Comparison of ENCODE assay signal across 14 cellular contexts in genomic region chr19:38663156-38663651, GRCh38. TPM values are rescaled to one million over a fixed set of nuclear protein-coding genes. Genes with fewer than 3 reads are reported as not detected.
DNase-seq lines count a peak whose midpoint lies in the region; ATAC-seq, FAIRE-seq and TF ChIP-seq lines count a peak whose summit lies in the region.
"Had no signal": no experiment of that assay in that cellular context is flagged by ENCODE, and none has a peak within 500 bp of the region (broad histone marks: within the 10 kb centered on the region; RNA-seq: fewer than 3 reads in every experiment).

No MANE protein-coding gene starts in this region.

- H3K27ac ChIP-seq in A673 (ENCODE audit: low read depth, low read length, poor library complexity, severe bottlenecking): peak overlapping the region; percentile 60
- peak overlapping the region; percentile 88 for H3K27ac ChIP-seq in right cardiac atrium (ENCODE audit: low read length)

- POLR2A ChIA-PET in A673 (lab: Charles Lee; ENCODE audit: low non-redundant PET) (no interaction called here), activated B cell treated with CpG ODN at 0.5 μM for 24 hours (lab: Charles Lee) (no interaction called here)

- peaks cover 13% of the 10 kb centered on the region for H3K36me3 Mint-ChIP-seq in activated B cell treated with CpG ODN at 0.5 μM for 24 hours (ENCODE audit: low read depth)
- peaks cover 7% of the 10 kb centered on the region for H3K36me3 Mint-ChIP-seq in progenitor cell of endocrine pancreas (ENCODE audit: insufficient read depth)

- 64% methylated on average over 22 of the region's 22 CpGs for WGBS in right cardiac atrium

- intact Hi-C loops in A673 (cut with micrococcal nuclease; ENCODE audit: unreplicated experiment): no loop called here
- intact Hi-C loops in activated B cell treated with CpG ODN at 0.5 μM for 24 hours (cut with micrococcal nuclease): no loop called here
- intact Hi-C loops in right cardiac atrium (cut with DNase I): no loop called here

- H3K27ac Mint-ChIP-seq in activated B cell treated with CpG ODN at 0.5 μM for 24 hours: peak overlapping the region; percentile 59
- H3K27ac Mint-ChIP-seq in progenitor cell of endocrine pancreas: peak overlapping the region; percentile 95
- H3K27ac Mint-ChIP-seq: activated naive CD8-positive, alpha-beta T cell had no signal

- FAIRE-seq in GM19239 (lab: Jason Lieb, UNC): no peak

- H3K27me3 Mint-ChIP-seq in activated B cell treated with CpG ODN at 0.5 μM for 24 hours (no peaks in the 10 kb centered on the region), progenitor cell of endocrine pancreas (no peaks in the 10 kb centered on the region)
- H3K27me3 Mint-ChIP-seq: activated CD4-positive, alpha-beta T cell treated with anti-CD3 and anti-CD28 coated beads, Interleukin-2, amount 10 ng/mL, durations not matched to agents 7 days and 5 days had no signal

- CTCF ChIA-PET in A673 (lab: Charles Lee) (no interaction called here), activated B cell treated with CpG ODN at 0.5 μM for 24 hours (lab: Charles Lee) (no interaction called here)

- H3K9me3 ChIP-seq in A673 (ENCODE audit: low read depth, low read length, poor library complexity, severe bottlenecking): no peaks in the 10 kb centered on the region
- H3K9me3 ChIP-seq in right cardiac atrium (ENCODE audit: control insufficient read depth, low read length): no peaks in the 10 kb centered on the region

- ATAC-seq in activated B cell treated with CpG ODN at 0.5 μM for 24 hours (ENCODE audit: low read depth): no peak
- no peak for ATAC-seq in right cardiac atrium
- ATAC-seq: esophagus mucosa had no signal

- H3K9me3 Mint-ChIP-seq in activated B cell treated with CpG ODN at 0.5 μM for 24 hours (no peaks in the 10 kb centered on the region), progenitor cell of endocrine pancreas (ENCODE audit: low read depth) (no peaks in the 10 kb centered on the region)
- H3K9me3 Mint-ChIP-seq: activated CD4-positive, alpha-beta T cell treated with anti-CD3 and anti-CD28 coated beads, Interleukin-2, amount 10 ng/mL, durations not matched to agents 7 days and 5 days had no signal

- DNase-seq in A673 (ENCODE audit: low spot score): no peak
- DNase-seq in activated B cell treated with CpG ODN at 0.5 μM for 24 hours: no peak
- peak in 1 of 3 donors; percentile 55 for DNase-seq in right cardiac atrium
- DNase-seq in progenitor cell of endocrine pancreas (ENCODE audit: low spot score, unreplicated experiment): no peak
- no peak for DNase-seq in GM19239 (ENCODE audit: insufficient read length, low spot score)
- DNase-seq in AG08395 (ENCODE audit: low spot score): no peak
- no peak for DNase-seq in G401 (ENCODE audit: low spot score)
- DNase-seq in NCI-H2107 treated with DMSO at 0.1 percent for 48 hours (lab: John Stamatoyannopoulos, UW; ENCODE audit: unreplicated experiment): no peak
- DNase-seq: activated CD4-positive, alpha-beta T cell treated with anti-CD3 and anti-CD28 coated beads, Interleukin-2, amount 10 ng/mL, durations not matched to agents 7 days and 5 days; NCI-H2029 treated with DMSO at 0.1 percent for 48 hours; SIG-M5; stimulated activated CD4-positive, alpha-beta T cell treated with anti-CD3 and anti-CD28 coated beads, Interleukin-2, amount 100 ng/mL, for 48 hours had no signal

- H3K4me1 ChIP-seq in A673 (ENCODE audit: insufficient read depth, low read length, poor library complexity, severe bottlenecking) (peaks cover 74% of the 10 kb centered on the region), right cardiac atrium (ENCODE audit: control insufficient read depth, insufficient read depth, low read length) (peaks cover 55% of the 10 kb centered on the region)

- H3K36me3 ChIP-seq in A673 (ENCODE audit: insufficient read depth, low read length, poor library complexity, severe bottlenecking): no peaks in the 10 kb centered on the region

- H3K27me3 ChIP-seq in A673 (replicated peaks; ENCODE audit: insufficient read depth, low read depth, low read length, poor library complexity) (no peaks in the 10 kb centered on the region), right cardiac atrium (ENCODE audit: control insufficient read depth, insufficient read depth) (no peaks in the 10 kb centered on the region)

- H3K4me3 ChIP-seq in A673 (ENCODE audit: low read depth, low read length, poor library complexity, severe bottlenecking) (no peak overlapping the region), right cardiac atrium (ENCODE audit: low read length) (no peak overlapping the region)

- TF ChIP-seq CTCF in A673 (conservative IDR thresholded peaks at IDR 0.05; ENCODE audit: low read depth, low read length): no peak
- no peak for TF ChIP-seq CTCF in activated B cell treated with CpG ODN at 0.5 μM for 24 hours (IDR thresholded peaks at IDR 0.05)
- no peak for TF ChIP-seq CTCF in progenitor cell of endocrine pancreas (IDR thresholded peaks at IDR 0.05; ENCODE audit: unreplicated experiment)

- H3K4me1 Mint-ChIP-seq in activated B cell treated with CpG ODN at 0.5 μM for 24 hours (peaks cover 54% of the 10 kb centered on the region), progenitor cell of endocrine pancreas (ENCODE audit: low read depth) (peaks cover 86% of the 10 kb centered on the region)

- no TSS peak for BruUV-seq in A673 (replicated peaks; lab: Mats Ljungman, UMichigan)

- H3K4me3 Mint-ChIP-seq in activated B cell treated with CpG ODN at 0.5 μM for 24 hours: no peak overlapping the region
- no peak overlapping the region for H3K4me3 Mint-ChIP-seq in progenitor cell of endocrine pancreas (ENCODE audit: low read depth)
- H3K4me3 Mint-ChIP-seq: activated CD4-positive, alpha-beta T cell treated with anti-CD3 and anti-CD28 coated beads, Interleukin-2, amount 10 ng/mL, durations not matched to agents 7 days and 5 days; activated naive CD8-positive, alpha-beta T cell had no signal

- in situ Hi-C loops in G401 (cut with HindIII; ENCODE audit: low sequenced_read_pairs): no loop called here

RNA-seq across cellular contexts. Expression of gene ACTN4, which starts 15.8 kb away (rescaled TPM):
- total RNA-seq in A673 (2021) (370 and 397 TPM in 2 replicates), activated B cell treated with CpG ODN at 0.5 μM for 24 hours (197 and 198 TPM in 2 replicates), right cardiac atrium (100 to 1,000 TPM; 116 to 226 (median 122) TPM), progenitor cell of endocrine pancreas (639 and 657 TPM in 2 replicates)
- polyA plus RNA-seq in right cardiac atrium: 87.4 TPM
- total RNA-seq in G401 (2014; rRNA removed; shearing (Covaris generic)): 173 and 182 TPM in 2 replicates

RNA-seq across cellular contexts. Expression of gene EIF3K, which starts 44.2 kb away (rescaled TPM):
- total RNA-seq in A673 (2021) (316 and 338 TPM in 2 replicates), activated B cell treated with CpG ODN at 0.5 μM for 24 hours (344 and 385 TPM in 2 replicates), right cardiac atrium (100 to 1,000 TPM; 477 to 576 (median 534) TPM), progenitor cell of endocrine pancreas (193 and 203 TPM in 2 replicates)
- polyA plus RNA-seq in right cardiac atrium: 829 TPM
- total RNA-seq in G401 (2014; rRNA removed; shearing (Covaris generic)): 451 and 515 TPM in 2 replicates

RNA-seq across cellular contexts. Expression of gene MAP4K1, which starts 45.5 kb away (rescaled TPM):
- 1.5 and 3.5 TPM in 2 replicates for total RNA-seq in A673 (2021)
- total RNA-seq in activated B cell treated with CpG ODN at 0.5 μM for 24 hours: 379 and 388 TPM in 2 replicates
- total RNA-seq in right cardiac atrium: 1 to 10 TPM; 1.0 to 4.4 (median 3.0) TPM
- 0.88 TPM for polyA plus RNA-seq in right cardiac atrium
- 6.7 and 10.9 TPM in 2 replicates for total RNA-seq in progenitor cell of endocrine pancreas
- total RNA-seq in G401 (2014; rRNA removed; shearing (Covaris generic)): 0.62 TPM in 1 of 2 replicates, not detected in the other

Comparison
In these comparisons a context has a peak if more than half of its experiments do, and no peak if none do; other contexts are left out.
1. RNA of gene MAP4K1, which starts 45.5 kb away (total RNA-seq): 379 to 388 TPM in activated B cell treated with CpG ODN at 0.5 μM for 24 hours; 6.7 to 10.9 TPM in progenitor cell of endocrine pancreas, 1.0 to 4.4 TPM in right cardiac atrium, 1.5 to 3.5 TPM in A673 and 0.62 TPM in G401; every median in the first group is over 10 times any median in the second.